32 cellular contexts compared by ENCODE assay signal in genomic region chr7:130286881-130287280, GRCh38. TPM values are rescaled to one million over a fixed set of nuclear protein-coding genes. Genes with fewer than 3 reads are reported as not detected.
DNase-seq lines count a peak whose midpoint lies in the region; ATAC-seq and TF ChIP-seq lines count a peak whose summit lies in the region.
"Had no signal": no experiment of that assay in that cellular context is flagged by ENCODE, and none has a peak within 500 bp of the region (broad histone marks: within the 10 kb centered on the region; RNA-seq: fewer than 3 reads in every experiment).

No MANE protein-coding gene starts in this region.

- TF ChIP-seq CTCF in HCT116 (IDR thresholded peaks at IDR 0.05 in 2 of 3, conservative IDR thresholded peaks at IDR 0.05 in 1 of 3; ENCODE audit: borderline replicate concordance in 1 of 3, insufficient read depth in 1 of 3, low read depth in 2 of 3, low read length in 2 of 3) (no peak), choroid plexus epithelial cell (conservative IDR thresholded peaks at IDR 0.05; ENCODE audit: low read depth, low read length) (no peak), nephron (IDR thresholded peaks at IDR 0.05; ENCODE audit: unreplicated experiment in 3 of 3) (no peak), chondrocyte (IDR thresholded peaks at IDR 0.05) (no peak), stomach (IDR thresholded peaks at IDR 0.05) (no peak)

- RAD21 ChIA-PET in HCT116 (lab: Charles Lee; ENCODE audit: low non-redundant PET in 1 of 2, low total read pairs in 2 of 2, uncharacterized antibody in 2 of 2, unreplicated experiment in 2 of 2), result no interaction called here

- 35 to 79% (median 38%) methylated on average over 1 of the region's 1 CpG for WGBS in stomach, 5 donors

- DNase-seq in HCT116 (ENCODE audit: low read depth, low spot score) (no peak), RPMI7951 (ENCODE audit: low read depth) (peak; percentile 35), choroid plexus epithelial cell (ENCODE audit: low read depth) (peak; percentile 49), chondrocyte (ENCODE audit: low spot score) (no peak), stomach (no peak)
- DNase-seq: activated CD4-positive, alpha-beta T cell treated with anti-CD3 and anti-CD28 coated beads, Interleukin-2, amount 50 U/mL, for 4 hours; activated effector memory CD4-positive, alpha-beta T cell treated with Interleukin-2 at 50 U/mL for 16 hours; activated naive CD8-positive, alpha-beta T cell treated with anti-CD3 and anti-CD28 coated beads for 36 hours; colonic mucosa; effector memory CD8-positive, alpha-beta T cell; EL; esophagus squamous epithelium; gastrocnemius medialis; hippocampal formation; left ventricle myocardium superior; NCI-H1436 treated with DMSO at 0.1 percent for 48 hours; NCI-H2171; NCI-H526 treated with DMSO at 0.1 percent for 48 hours; sigmoid colon; stimulated activated CD4-positive, alpha-beta T cell treated with anti-CD3 and anti-CD28 coated beads, Interleukin-15, amount 100 ng/mL, for 24 hours; stimulated activated naive CD8-positive, alpha-beta T cell treated with anti-CD3 and anti-CD28 coated beads, Interleukin-15, amount 100 ng/mL, for 72 hours; SW 1271; T1000; tibial artery had no signal

- H3K4me3 ChIP-seq in HCT116 (replicated peaks in 1 of 2; ENCODE audit: low read depth in 1 of 2, low read length in 2 of 2) (no peak overlapping the region), choroid plexus epithelial cell (ENCODE audit: low read depth, low read length) (no peak overlapping the region), stomach (no peak overlapping the region)
- H3K4me3 ChIP-seq: colonic mucosa, esophagus squamous epithelium, gastrocnemius medialis, sigmoid colon, tibial artery had no signal

- H4K20me1 ChIP-seq in HCT116 (ENCODE audit: insufficient read depth), result no peaks in the 10 kb centered on the region

- POLR2A ChIA-PET in HCT116 (lab: Charles Lee), result no interaction called here

- TF ChIP-seq RAD21 in HCT116 (IDR thresholded peaks at IDR 0.05; ENCODE audit: low read depth), result no peak

- H3K9me2 ChIP-seq in HCT116 (ENCODE audit: insufficient read depth), result no peaks in the 10 kb centered on the region

- H3K27me3 ChIP-seq in HCT116 (ENCODE audit: insufficient read depth, low read length) (no peaks in the 10 kb centered on the region), stomach (no peaks in the 10 kb centered on the region)
- H3K27me3 ChIP-seq: colonic mucosa, esophagus squamous epithelium, gastrocnemius medialis, sigmoid colon, tibial artery had no signal

- no peak overlapping the region for H3K4me2 ChIP-seq in HCT116 (ENCODE audit: low read length)

- TF ChIP-seq POLR2A in HCT116 (IDR thresholded peaks at IDR 0.05; ENCODE audit: borderline replicate concordance, extremely low read depth, insufficient read depth, insufficient read length) (no peak), stomach (IDR thresholded peaks at IDR 0.05) (no peak)

- H3K27ac Mint-ChIP-seq in nephron (peak overlapping the region in 2 of 3 experiments; percentile 47 to 72), chondrocyte (ENCODE audit: unreplicated experiment) (no peak overlapping the region)
- H3K27ac Mint-ChIP-seq: brain; effector memory CD8-positive, alpha-beta T cell; stimulated activated naive CD8-positive, alpha-beta T cell treated with anti-CD3 and anti-CD28 coated beads, Interleukin-15, amount 100 ng/mL, for 72 hours; WTC11 had no signal

- H3K4me1 Mint-ChIP-seq in nephron (peaks cover 10% of the 10 kb centered on the region), chondrocyte (ENCODE audit: low read depth) (peaks cover 19% of the 10 kb centered on the region)
- H3K4me1 Mint-ChIP-seq: activated naive CD8-positive, alpha-beta T cell treated with anti-CD3 and anti-CD28 coated beads for 36 hours; brain; stimulated activated naive CD8-positive, alpha-beta T cell treated with anti-CD3 and anti-CD28 coated beads, Interleukin-15, amount 100 ng/mL, for 72 hours had no signal

- peak overlapping the region; percentile 7 for H2AFZ ChIP-seq in HCT116 (ENCODE audit: low read depth, low read length, poor library complexity, severe bottlenecking)

- H3K27me3 Mint-ChIP-seq in nephron (ENCODE audit: low read depth), result peaks cover 3% of the 10 kb centered on the region
- H3K27me3 Mint-ChIP-seq in chondrocyte (ENCODE audit: low read depth), result no peaks in the 10 kb centered on the region
- H3K27me3 Mint-ChIP-seq: activated naive CD8-positive, alpha-beta T cell treated with anti-CD3 and anti-CD28 coated beads for 36 hours; stimulated activated naive CD8-positive, alpha-beta T cell treated with anti-CD3 and anti-CD28 coated beads, Interleukin-15, amount 100 ng/mL, for 72 hours had no signal

- no peak overlapping the region for H3K4me3 Mint-ChIP-seq in nephron
- no peak overlapping the region for H3K4me3 Mint-ChIP-seq in chondrocyte (ENCODE audit: unreplicated experiment)
- H3K4me3 Mint-ChIP-seq: activated naive CD8-positive, alpha-beta T cell treated with anti-CD3 and anti-CD28 coated beads for 36 hours; brain; effector memory CD8-positive, alpha-beta T cell; stimulated activated naive CD8-positive, alpha-beta T cell treated with anti-CD3 and anti-CD28 coated beads, Interleukin-15, amount 100 ng/mL, for 72 hours; WTC11 had no signal

- no peak overlapping the region for H3K27ac ChIP-seq in HCT116 (ENCODE audit: low read depth, low read length)
- H3K27ac ChIP-seq in stomach, result no peak overlapping the region
- H3K27ac ChIP-seq: C4-2B, colonic mucosa, gastrocnemius medialis, sigmoid colon, tibial artery had no signal

- H3K36me3 ChIP-seq in HCT116 (ENCODE audit: control insufficient read depth in 1 of 2, insufficient read depth in 2 of 2, low read length in 2 of 2) (no peaks in the 10 kb centered on the region), stomach (no peaks in the 10 kb centered on the region)
- H3K36me3 ChIP-seq: colonic mucosa, esophagus squamous epithelium, gastrocnemius medialis, sigmoid colon, tibial artery had no signal

- BruUV-seq in HCT116 (replicated peaks; lab: Mats Ljungman, UMichigan), result no TSS peak

- no peaks in the 10 kb centered on the region for H3K9me3 Mint-ChIP-seq in nephron
- H3K9me3 Mint-ChIP-seq in chondrocyte (ENCODE audit: low read depth), result no peaks in the 10 kb centered on the region
- H3K9me3 Mint-ChIP-seq: activated naive CD8-positive, alpha-beta T cell treated with anti-CD3 and anti-CD28 coated beads for 36 hours; effector memory CD8-positive, alpha-beta T cell; stimulated activated naive CD8-positive, alpha-beta T cell treated with anti-CD3 and anti-CD28 coated beads, Interleukin-15, amount 100 ng/mL, for 72 hours; WTC11 had no signal

- H3K9ac ChIP-seq in HCT116 (ENCODE audit: low read length), result no peak overlapping the region

- H3K79me2 ChIP-seq in HCT116 (ENCODE audit: insufficient read depth, low read length), result no peaks in the 10 kb centered on the region

- intact Hi-C loops in HCT116 (cut with micrococcal nuclease) (no loop called here), stomach (cut with DNase I; ENCODE audit: low total_unique reads) (no loop called here)

- peaks cover 28 to 56% of the 10 kb centered on the region in 2 experiments for H3K4me1 ChIP-seq in HCT116 (ENCODE audit: control insufficient read depth in 1 of 2, insufficient read depth in 2 of 2, low read length in 2 of 2)
- H3K4me1 ChIP-seq in stomach, result no peaks in the 10 kb centered on the region
- H3K4me1 ChIP-seq: colonic mucosa, gastrocnemius medialis, sigmoid colon had no signal

- H3K9me3 ChIP-seq in HCT116 (ENCODE audit: control insufficient read depth in 1 of 2, insufficient read depth in 1 of 2, low read depth in 1 of 2, low read length in 2 of 2), result no peaks in the 10 kb centered on the region
- no peaks in the 10 kb centered on the region for H3K9me3 ChIP-seq in stomach
- H3K9me3 ChIP-seq: colonic mucosa, esophagus squamous epithelium, gastrocnemius medialis, sigmoid colon, tibial artery had no signal

- CTCF ChIA-PET in HCT116 (lab: Charles Lee), result interaction anchor here (1.7 kb wide), 1 partner anchor 9 kb away, joined by 7 read pairs; no protein-coding TSS in a partner anchor

- H3K36me3 Mint-ChIP-seq in nephron (ENCODE audit: low read depth) (peaks cover 3% of the 10 kb centered on the region), chondrocyte (ENCODE audit: low read depth) (no peaks in the 10 kb centered on the region)
- H3K36me3 Mint-ChIP-seq: activated naive CD8-positive, alpha-beta T cell treated with anti-CD3 and anti-CD28 coated beads for 36 hours; brain; WTC11 had no signal

- no peak for TF ChIP-seq EP300 in stomach (IDR thresholded peaks at IDR 0.05)

- ATAC-seq in HCT116 (no peak), GM21381 (IDR thresholded peaks at IDR 0.05; ENCODE audit: unreplicated experiment) (no peak), HG03039 (IDR thresholded peaks at IDR 0.05; ENCODE audit: unreplicated experiment) (no peak)
- ATAC-seq: effector memory CD8-positive, alpha-beta T cell; gastrocnemius medialis; left ventricle myocardium superior; stimulated activated naive CD8-positive, alpha-beta T cell treated with anti-CD3 and anti-CD28 coated beads, Interleukin-15, amount 100 ng/mL, for 72 hours; WTC11 had no signal

TF ChIP-seq in HCT116, 20 proteins besides CTCF, POLR2A, EP300 and RAD21 (continues in another document):
- TF ChIP-seq SRF (IDR thresholded peaks at IDR 0.05; ENCODE audit: low read depth), result no peak
- TF ChIP-seq POLR2AphosphoS5 (IDR thresholded peaks at IDR 0.05; ENCODE audit: low read depth, low read length), result no peak
- TF ChIP-seq ZNF274 (IDR thresholded peaks at IDR 0.05; ENCODE audit: low read depth, low read length), result no peak
- no peak for TF ChIP-seq CBX3 (IDR thresholded peaks at IDR 0.05; ENCODE audit: low read depth)
- TF ChIP-seq, protein P1, sequence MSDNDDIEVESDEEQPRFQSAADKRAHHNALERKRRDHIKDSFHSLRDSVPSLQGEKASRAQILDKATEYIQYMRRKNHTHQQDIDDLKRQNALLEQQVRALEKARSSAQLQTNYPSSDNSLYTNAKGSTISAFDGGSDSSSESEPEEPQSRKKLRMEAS (IDR thresholded peaks at IDR 0.05), result no peak
- TF ChIP-seq JUND (IDR thresholded peaks at IDR 0.05), result no peak

RNA-seq across cellular contexts. Expression of gene CPA4, which starts 6.1 kb away (rescaled TPM):
- total RNA-seq in HCT116 (2021; ENCODE audit: unreplicated experiment), result 38.7 TPM
- 12.6 and 21.5 TPM in 2 replicates for polyA plus RNA-seq in HCT116 (2012)
- 16.8 and 17.9 TPM in 2 replicates for total RNA-seq in RPMI7951 (2014; rRNA removed; shearing (Covaris generic))
- total RNA-seq in chondrocyte, result 2.1 to 10.3 TPM (median 7.9 TPM) in 3 replicates
- not detected for total RNA-seq in stomach
- under 1 TPM in 2 of 3 donors, not detected in 1; 0.12 to 0.90 TPM for polyA plus RNA-seq in stomach
- total RNA-seq: activated naive CD8-positive, alpha-beta T cell treated with anti-CD3 and anti-CD28 coated beads for 36 hours; colonic mucosa; gastrocnemius medialis; sigmoid colon; WTC11 had no signal

RNA-seq across cellular contexts. Expression of gene CPA2, which starts 20.2 kb away (rescaled TPM):
- 1.5 TPM for total RNA-seq in HCT116 (2021; ENCODE audit: unreplicated experiment)
- 0.05 TPM in 1 of 2 replicates, not detected in the other for polyA plus RNA-seq in HCT116 (2012)
- not detected in 2 replicates for total RNA-seq in RPMI7951 (2014; rRNA removed; shearing (Covaris generic))
- not detected in 3 replicates for total RNA-seq in chondrocyte
- 10 to 100 TPM in 3 of 5 donors, 1 to 10 TPM in 1, not detected in 1; 4.1 to 65.8 (median 40.9) TPM for total RNA-seq in stomach
- 10 to 100 TPM; 54.9 to 62.8 (median 58.3) TPM for polyA plus RNA-seq in stomach
- total RNA-seq: esophagus squamous epithelium, gastrocnemius medialis, left ventricle myocardium superior, mononuclear cell, sigmoid colon had no signal

RNA-seq across cellular contexts. Expression of gene CPA5, which starts 57.7 kb away (rescaled TPM):
- total RNA-seq in HCT116 (2021; ENCODE audit: unreplicated experiment) (not detected), chondrocyte (not detected in 3 replicates), stomach (not detected)
- 0.08 TPM in 1 of 2 replicates, not detected in the other for polyA plus RNA-seq in HCT116 (2012)
- total RNA-seq in RPMI7951 (2014; rRNA removed; shearing (Covaris generic)), result 0.12 and 0.20 TPM in 2 replicates
- polyA plus RNA-seq in stomach, result under 1 TPM in 1 of 3 donors, not detected in 2; 0.48 TPM
- total RNA-seq: colonic mucosa, esophagus squamous epithelium, gastrocnemius medialis, left ventricle myocardium superior, mononuclear cell, sigmoid colon, WTC11 had no signal
- polyA plus RNA-seq: neural cell had no signal

Comparison
In these comparisons a context has a peak if more than half of its experiments do, and no peak if none do; other contexts are left out.
1. DNase-seq: peak in RPMI7951 (single experiment) and choroid plexus epithelial cell (single experiment); none in HCT116 (single experiment), chondrocyte (single experiment) and stomach (single experiment).